In the genomic region with DNA sequence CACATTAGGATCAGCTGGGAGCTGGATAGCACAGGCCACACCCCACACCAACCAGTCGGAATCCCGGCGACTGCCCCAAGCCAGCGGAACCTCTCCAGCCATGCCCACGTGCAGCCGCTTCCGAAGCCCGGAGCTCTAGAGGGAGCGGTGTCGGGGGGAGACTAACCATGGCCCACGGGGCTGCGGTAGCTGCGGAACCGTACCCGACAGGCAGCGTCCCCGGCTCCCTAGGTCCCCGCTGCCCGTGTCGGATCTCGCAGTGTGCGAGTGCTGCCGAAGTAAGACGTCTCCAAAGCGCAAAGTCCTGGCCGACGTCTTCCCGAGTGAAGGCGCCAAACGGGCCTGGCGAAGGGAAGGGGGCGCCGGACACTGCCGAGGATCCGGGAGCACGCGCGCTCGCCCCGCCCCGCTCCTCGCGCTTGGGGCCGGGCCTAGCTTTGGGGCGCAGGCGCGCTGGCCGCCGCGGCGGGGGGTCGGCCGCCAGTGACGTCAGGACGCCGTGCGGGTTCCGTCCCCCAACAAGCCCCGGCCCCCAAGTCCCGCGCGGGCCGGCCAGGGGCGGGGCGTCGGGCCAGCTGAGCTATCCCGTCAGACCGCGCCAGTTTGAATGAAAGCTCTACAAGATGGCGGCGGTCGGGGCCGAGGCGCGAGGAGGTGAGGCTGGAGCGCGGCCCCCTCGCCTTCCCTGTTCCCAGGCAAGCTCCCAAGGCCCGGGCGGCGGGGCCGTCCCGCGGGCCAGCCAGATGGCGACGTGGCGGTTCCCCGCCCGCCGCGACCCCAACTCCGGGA, we compare ENCODE assay signal across 8 cellular contexts. TPM values are rescaled to one million over a fixed set of nuclear protein-coding genes. Genes with fewer than 3 reads are reported as not detected.
DNase-seq lines count a peak whose midpoint lies in the region; ATAC-seq and TF ChIP-seq lines count a peak whose summit lies in the region.

A gene with protein sequence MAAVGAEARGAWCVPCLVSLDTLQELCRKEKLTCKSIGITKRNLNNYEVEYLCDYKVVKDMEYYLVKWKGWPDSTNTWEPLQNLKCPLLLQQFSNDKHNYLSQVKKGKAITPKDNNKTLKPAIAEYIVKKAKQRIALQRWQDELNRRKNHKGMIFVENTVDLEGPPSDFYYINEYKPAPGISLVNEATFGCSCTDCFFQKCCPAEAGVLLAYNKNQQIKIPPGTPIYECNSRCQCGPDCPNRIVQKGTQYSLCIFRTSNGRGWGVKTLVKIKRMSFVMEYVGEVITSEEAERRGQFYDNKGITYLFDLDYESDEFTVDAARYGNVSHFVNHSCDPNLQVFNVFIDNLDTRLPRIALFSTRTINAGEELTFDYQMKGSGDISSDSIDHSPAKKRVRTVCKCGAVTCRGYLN (plus strand): TSS at position 601 of the 789 bp plus-strand sequence. CDS start 23 bp downstream, at position 624.

- H3K36me3 ChIP-seq in left ventricle myocardium inferior = no peaks in the 10 kb centered on the region

- intact Hi-C loops in left ventricle myocardium inferior (cut with micrococcal nuclease) = no loop called here

- TF ChIP-seq CTCF in left ventricle myocardium inferior (IDR thresholded peaks at IDR 0.05; ENCODE audit: borderline replicate concordance) (peak; percentile 13), progenitor cell of endocrine pancreas (IDR thresholded peaks at IDR 0.05; ENCODE audit: unreplicated experiment) (peak; percentile 9)

- DNase-seq in NCI-H1694 treated with DMSO at 0.1 percent for 48 hours (lab: John Stamatoyannopoulos, UW) (peak; percentile 76), amniotic stem cell (lab: John Stamatoyannopoulos, UW) (peak; percentile 93), left ventricle myocardium inferior (peak; percentile 95), progenitor cell of endocrine pancreas (ENCODE audit: low spot score, unreplicated experiment) (peak; percentile 95), ureter (ENCODE audit: low spot score) (peak; percentile 96)

- peak within 1 kb of the TSS; percentile 98 for H3K27ac ChIP-seq in left ventricle myocardium inferior (replicated peaks)

- peak within 1 kb of the TSS; percentile 95 for H3K4me3 Mint-ChIP-seq in T-helper 1 cell treated with Interleukin-12 subunit alpha and Interleukin-12 subunit beta and Interleukin-4 antibody, amounts not matched to agents 30 μg/mL and 1 μg/mL, for 36 hours
- peak within 1 kb of the TSS; percentile 96 for H3K4me3 Mint-ChIP-seq in progenitor cell of endocrine pancreas (ENCODE audit: low read depth)

- ATAC-seq in GM18499 (IDR thresholded peaks at IDR 0.05; ENCODE audit: insufficient read depth, unreplicated experiment) (peak; percentile 69), HG02938 (IDR thresholded peaks at IDR 0.05; ENCODE audit: unreplicated experiment) (peak; percentile 82)

- H3K27me3 Mint-ChIP-seq in T-helper 1 cell treated with Interleukin-12 subunit alpha and Interleukin-12 subunit beta and Interleukin-4 antibody, amounts not matched to agents 30 μg/mL and 1 μg/mL, for 36 hours (ENCODE audit: low read depth) = no peaks in the 10 kb centered on the region
- no peaks in the 10 kb centered on the region for H3K27me3 Mint-ChIP-seq in progenitor cell of endocrine pancreas

- peaks cover 35% of the 10 kb centered on the region for H3K4me1 Mint-ChIP-seq in T-helper 1 cell treated with Interleukin-12 subunit alpha and Interleukin-12 subunit beta and Interleukin-4 antibody, amounts not matched to agents 30 μg/mL and 1 μg/mL, for 36 hours (ENCODE audit: low read depth)
- peaks cover 19% of the 10 kb centered on the region for H3K4me1 Mint-ChIP-seq in progenitor cell of endocrine pancreas (ENCODE audit: low read depth)

- peaks cover 9% of the 10 kb centered on the region for H3K36me3 Mint-ChIP-seq in T-helper 1 cell treated with Interleukin-12 subunit alpha and Interleukin-12 subunit beta and Interleukin-4 antibody, amounts not matched to agents 30 μg/mL and 1 μg/mL, for 36 hours (ENCODE audit: low read depth)
- peaks cover 2% of the 10 kb centered on the region for H3K36me3 Mint-ChIP-seq in progenitor cell of endocrine pancreas (ENCODE audit: insufficient read depth)

- H3K9me3 ChIP-seq in left ventricle myocardium inferior (replicated peaks) = no peaks in the 10 kb centered on the region

- peak within 1 kb of the TSS; percentile 90 for H3K27ac Mint-ChIP-seq in T-helper 1 cell treated with Interleukin-12 subunit alpha and Interleukin-12 subunit beta and Interleukin-4 antibody, amounts not matched to agents 30 μg/mL and 1 μg/mL, for 36 hours
- H3K27ac Mint-ChIP-seq in progenitor cell of endocrine pancreas = peak within 1 kb of the TSS; percentile 99

- no peaks in the 10 kb centered on the region for H3K9me3 Mint-ChIP-seq in T-helper 1 cell treated with Interleukin-12 subunit alpha and Interleukin-12 subunit beta and Interleukin-4 antibody, amounts not matched to agents 30 μg/mL and 1 μg/mL, for 36 hours
- no peaks in the 10 kb centered on the region for H3K9me3 Mint-ChIP-seq in progenitor cell of endocrine pancreas (ENCODE audit: low read depth)

- H3K4me3 ChIP-seq in left ventricle myocardium inferior = peak within 1 kb of the TSS; percentile 95

- H3K4me1 ChIP-seq in left ventricle myocardium inferior = peaks cover 50% of the 10 kb centered on the region

- H3K27me3 ChIP-seq in left ventricle myocardium inferior (ENCODE audit: low read depth) = no peaks in the 10 kb centered on the region

RNA-seq across cellular contexts. Expression of the gene that starts here (rescaled TPM):
- total RNA-seq in left ventricle myocardium inferior (4.8 TPM), progenitor cell of endocrine pancreas (38.4 and 39.9 TPM in 2 replicates), ureter (14.2 TPM)

Comparison
In these comparisons a context has a peak if more than half of its experiments do, and no peak if none do; other contexts are left out.
1. Peak in every context shown above with its lines: DNase-seq, ATAC-seq, H3K4me3 ChIP-seq and H3K27ac ChIP-seq.